ENCODE assay signal across 1 cellular context in the genomic region with DNA sequence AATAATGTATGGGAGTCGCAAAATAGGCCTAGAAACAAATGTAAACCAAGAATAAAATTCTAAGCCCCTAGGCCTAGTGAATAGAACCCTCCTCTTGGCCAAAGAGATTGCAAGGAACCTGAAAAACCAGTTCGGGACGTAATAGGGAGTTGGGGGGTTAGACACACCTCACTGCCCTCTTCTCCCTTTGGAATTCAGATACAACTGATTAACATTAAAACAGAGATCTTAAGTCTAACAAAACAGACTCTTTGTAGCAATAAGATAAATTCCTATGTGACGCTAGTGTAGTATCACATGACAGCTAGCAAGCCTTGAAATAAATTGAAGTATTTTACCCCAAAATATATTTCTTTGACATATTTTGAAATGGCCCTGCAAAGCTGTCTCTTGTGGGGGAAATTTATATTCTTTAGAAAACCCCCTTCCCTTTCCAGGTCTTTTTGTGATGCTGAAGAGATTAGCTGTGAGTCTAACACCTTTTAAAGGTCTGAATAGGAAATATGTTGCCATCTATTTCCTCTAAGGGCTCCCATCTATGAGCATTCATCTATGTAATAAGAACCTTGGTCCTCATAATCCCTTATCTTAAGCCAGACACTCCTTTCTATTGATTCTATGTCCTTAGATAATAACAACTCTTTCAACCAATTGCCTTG.
TF ChIP-seq lines count a peak whose summit lies in the region.

No MANE protein-coding gene starts in this region.

TF ChIP-seq in WTC11, 78 proteins besides CTCF, POLR2A, EP300 and RAD21 (continued from another document):
- TF ChIP-seq, protein P1, sequence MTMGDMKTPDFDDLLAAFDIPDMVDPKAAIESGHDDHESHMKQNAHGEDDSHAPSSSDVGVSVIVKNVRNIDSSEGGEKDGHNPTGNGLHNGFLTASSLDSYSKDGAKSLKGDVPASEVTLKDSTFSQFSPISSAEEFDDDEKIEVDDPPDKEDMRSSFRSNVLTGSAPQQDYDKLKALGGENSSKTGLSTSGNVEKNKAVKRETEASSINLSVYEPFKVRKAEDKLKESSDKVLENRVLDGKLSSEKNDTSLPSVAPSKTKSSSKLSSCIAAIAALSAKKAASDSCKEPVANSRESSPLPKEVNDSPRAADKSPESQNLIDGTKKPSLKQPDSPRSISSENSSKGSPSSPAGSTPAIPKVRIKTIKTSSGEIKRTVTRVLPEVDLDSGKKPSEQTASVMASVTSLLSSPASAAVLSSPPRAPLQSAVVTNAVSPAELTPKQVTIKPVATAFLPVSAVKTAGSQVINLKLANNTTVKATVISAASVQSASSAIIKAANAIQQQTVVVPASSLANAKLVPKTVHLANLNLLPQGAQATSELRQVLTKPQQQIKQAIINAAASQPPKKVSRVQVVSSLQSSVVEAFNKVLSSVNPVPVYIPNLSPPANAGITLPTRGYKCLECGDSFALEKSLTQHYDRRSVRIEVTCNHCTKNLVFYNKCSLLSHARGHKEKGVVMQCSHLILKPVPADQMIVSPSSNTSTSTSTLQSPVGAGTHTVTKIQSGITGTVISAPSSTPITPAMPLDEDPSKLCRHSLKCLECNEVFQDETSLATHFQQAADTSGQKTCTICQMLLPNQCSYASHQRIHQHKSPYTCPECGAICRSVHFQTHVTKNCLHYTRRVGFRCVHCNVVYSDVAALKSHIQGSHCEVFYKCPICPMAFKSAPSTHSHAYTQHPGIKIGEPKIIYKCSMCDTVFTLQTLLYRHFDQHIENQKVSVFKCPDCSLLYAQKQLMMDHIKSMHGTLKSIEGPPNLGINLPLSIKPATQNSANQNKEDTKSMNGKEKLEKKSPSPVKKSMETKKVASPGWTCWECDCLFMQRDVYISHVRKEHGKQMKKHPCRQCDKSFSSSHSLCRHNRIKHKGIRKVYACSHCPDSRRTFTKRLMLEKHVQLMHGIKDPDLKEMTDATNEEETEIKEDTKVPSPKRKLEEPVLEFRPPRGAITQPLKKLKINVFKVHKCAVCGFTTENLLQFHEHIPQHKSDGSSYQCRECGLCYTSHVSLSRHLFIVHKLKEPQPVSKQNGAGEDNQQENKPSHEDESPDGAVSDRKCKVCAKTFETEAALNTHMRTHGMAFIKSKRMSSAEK (CRISPR knock-in tag; IDR thresholded peaks at IDR 0.05; ENCODE audit: borderline replicate concordance): no peak
TF ChIP-seq in WTC11: peak in this region for 0.
